ENCODE assay signal across 29 cellular contexts in genomic region chr3:31721709-31722108, GRCh38.
"Had no signal": no experiment of that assay in that cellular context is flagged by ENCODE, and none has a peak within 500 bp of the region (broad histone marks: within the 10 kb centered on the region; RNA-seq: fewer than 3 reads in every experiment).

No MANE protein-coding gene starts in this region.

- H3K4me3 Mint-ChIP-seq: activated CD8-positive, alpha-beta T cell treated with anti-CD3 and anti-CD28 coated beads, Interleukin-2, amount 10 ng/mL, durations not matched to agents 7 days and 5 days; activated naive CD8-positive, alpha-beta T cell treated with anti-CD3 and anti-CD28 coated beads, Interleukin-2, amount 10 ng/mL, durations not matched to agents 7 days and 5 days; T-helper 1 cell treated with Interleukin-12 subunit alpha and Interleukin-12 subunit beta and Interleukin-4 antibody, amounts not matched to agents 30 μg/mL and 1 μg/mL, for 36 hours had no signal

- H3K4me1 ChIP-seq: adrenal gland, breast epithelium, SJCRH30 had no signal

- H3K36me3 ChIP-seq: adrenal gland, breast epithelium, MG63, SJCRH30 had no signal

- H3K27me3 ChIP-seq: adrenal gland, breast epithelium, MG63, SJCRH30 had no signal

- ATAC-seq: activated CD4-positive, CD25-positive, alpha-beta regulatory T cell treated with anti-CD3 and anti-CD28 coated beads, Interleukin-2, amount 50 U/mL, for 24 hours; activated CD8-positive, alpha-beta T cell treated with anti-CD3 and anti-CD28 coated beads, Interleukin-2, amount 10 ng/mL, durations not matched to agents 7 days and 5 days; Panc1; Right ventricle myocardium inferior had no signal

- H3K4me3 ChIP-seq: adrenal gland, breast epithelium, MG63, SJCRH30 had no signal

- H3K27ac ChIP-seq: adrenal gland, breast epithelium, SJCRH30 had no signal

- H3K9me3 Mint-ChIP-seq: activated naive CD8-positive, alpha-beta T cell treated with anti-CD3 and anti-CD28 coated beads, Interleukin-2, amount 10 ng/mL, durations not matched to agents 7 days and 5 days; T-helper 1 cell treated with Interleukin-12 subunit alpha and Interleukin-12 subunit beta and Interleukin-4 antibody, amounts not matched to agents 30 μg/mL and 1 μg/mL, for 36 hours had no signal

- H3K36me3 Mint-ChIP-seq: activated naive CD8-positive, alpha-beta T cell treated with anti-CD3 and anti-CD28 coated beads, Interleukin-2, amount 10 ng/mL, durations not matched to agents 7 days and 5 days had no signal

- H3K9me3 ChIP-seq: adrenal gland, breast epithelium, MG63, SJCRH30, SK-N-SH had no signal

- H3K27ac Mint-ChIP-seq: activated CD8-positive, alpha-beta T cell treated with anti-CD3 and anti-CD28 coated beads, Interleukin-2, amount 10 ng/mL, durations not matched to agents 7 days and 5 days; activated naive CD8-positive, alpha-beta T cell treated with anti-CD3 and anti-CD28 coated beads, Interleukin-2, amount 10 ng/mL, durations not matched to agents 7 days and 5 days; T-helper 1 cell treated with Interleukin-12 subunit alpha and Interleukin-12 subunit beta and Interleukin-4 antibody, amounts not matched to agents 30 μg/mL and 1 μg/mL, for 36 hours had no signal

- H3K4me1 Mint-ChIP-seq: activated naive CD8-positive, alpha-beta T cell treated with anti-CD3 and anti-CD28 coated beads, Interleukin-2, amount 10 ng/mL, durations not matched to agents 7 days and 5 days had no signal

- DNase-seq: activated CD4-positive, alpha-beta T cell treated with anti-CD3 and anti-CD28 coated beads for 4 hours; activated CD4-positive, alpha-beta T cell treated with anti-CD3 and anti-CD28 coated beads, Interleukin-2, amount 50 U/mL, for 4 hours; activated CD8-positive, alpha-beta memory T cell treated with anti-CD3 and anti-CD28 coated beads, Interleukin-2, amount 50 U/mL, for 48 hours; activated CD8-positive, alpha-beta T cell treated with anti-CD3 and anti-CD28 coated beads, Interleukin-2, amount 10 ng/mL, durations not matched to agents 7 days and 5 days; activated naive CD4-positive, alpha-beta T cell treated with anti-CD3 and anti-CD28 coated beads, Interleukin-2, amount 50 U/mL, for 16 hours; activated naive CD8-positive, alpha-beta T cell treated with anti-CD3 and anti-CD28 coated beads, Interleukin-2, amount 10 ng/mL, durations not matched to agents 7 days and 5 days; activated T-cell treated with anti-CD3 and anti-CD28 coated beads, Interleukin-2, amount 50 U/mL, for 1 hour; adrenal gland; aorta; central memory CD4-positive, alpha-beta T cell; MG63; MV-4-11; NCI-H1092 treated with DMSO at 0.1 percent for 48 hours; NCI-H1436; NCI-H1694 treated with DMSO at 0.1 percent for 48 hours; NCI-H2029 treated with DMSO at 0.1 percent for 48 hours; NCI-H345; NCI-H510A; NCI-H526 treated with DMSO at 0.1 percent for 48 hours; NK-92 treated with Interleukin-12 subunit alpha and Interleukin-12 subunit beta, amount 100 ng/mL, for 24 hours; OCI-M1; RPMI8226; SJCRH30; SK-N-SH had no signal
